17 cellular contexts compared by ENCODE assay signal in genomic region chr4:129561886-129562285, GRCh38.
DNase-seq lines count a peak whose midpoint lies in the region; ATAC-seq and TF ChIP-seq lines count a peak whose summit lies in the region.
"Had no signal": no experiment of that assay in that cellular context is flagged by ENCODE, and none has a peak within 500 bp of the region (broad histone marks: within the 10 kb centered on the region; RNA-seq: fewer than 3 reads in every experiment).

No MANE protein-coding gene starts in this region.

- ATAC-seq in RWPE2 (ENCODE audit: low read depth), result peak; percentile 71
- ATAC-seq in mucosa of descending colon, result no peak

- TF ChIP-seq CTCF in RWPE2 (IDR thresholded peaks at IDR 0.05; ENCODE audit: poor library complexity, severe bottlenecking) (no peak), choroid plexus epithelial cell (conservative IDR thresholded peaks at IDR 0.05; ENCODE audit: low read depth, low read length) (no peak), mucosa of descending colon (IDR thresholded peaks at IDR 0.05) (no peak)

- H3K27ac ChIP-seq in RWPE2 (ENCODE audit: poor library complexity, severe bottlenecking), result no peak overlapping the region
- H3K27ac ChIP-seq: SJCRH30 had no signal

- no peaks in the 10 kb centered on the region for H3K9me3 ChIP-seq in RWPE2 (ENCODE audit: severe bottlenecking)
- H3K9me3 ChIP-seq in mucosa of descending colon, result no peaks in the 10 kb centered on the region
- H3K9me3 ChIP-seq: SJCRH30 had no signal

- peak; percentile 84 for DNase-seq in ELR (ENCODE audit: low read depth)
- DNase-seq in RWPE2 (ENCODE audit: low spot score), result no peak
- DNase-seq in choroid plexus epithelial cell (ENCODE audit: low read depth), result peak; percentile 13
- peak; percentile 9 for DNase-seq in iris pigment epithelial cell (ENCODE audit: low read depth)
- no peak for DNase-seq in central memory CD4-positive, alpha-beta T cell
- no peak for DNase-seq in SK-N-DZ (ENCODE audit: low spot score)
- DNase-seq in mucosa of descending colon, result no peak
- DNase-seq in stimulated activated CD4-positive, alpha-beta T cell treated with anti-CD3 and anti-CD28 coated beads, Interleukin-2, amount 100 ng/mL, for 24 hours, result no peak
- DNase-seq: CD4-positive, alpha-beta T cell; DMS79; GOT3; HFFc6; KG1; NCI-H1436; NCI-H2081; NCI-H510A treated with DMSO at 0.1 percent for 48 hours; SJCRH30 had no signal

- H3K4me1 ChIP-seq in RWPE2 (ENCODE audit: insufficient read depth, poor library complexity, severe bottlenecking) (peaks cover 3% of the 10 kb centered on the region), mucosa of descending colon (ENCODE audit: low read depth) (no peaks in the 10 kb centered on the region)
- H3K4me1 ChIP-seq: SJCRH30 had no signal

- H3K36me3 ChIP-seq in RWPE2 (ENCODE audit: low read depth) (no peaks in the 10 kb centered on the region), mucosa of descending colon (ENCODE audit: low read depth) (no peaks in the 10 kb centered on the region)
- H3K36me3 ChIP-seq: SJCRH30 had no signal

- H3K27me3 ChIP-seq in RWPE2 (ENCODE audit: insufficient read depth, poor library complexity, severe bottlenecking), result no peaks in the 10 kb centered on the region
- H3K27me3 ChIP-seq: SJCRH30 had no signal

- H3K4me3 ChIP-seq in RWPE2 (ENCODE audit: severe bottlenecking), result no peak overlapping the region
- H3K4me3 ChIP-seq in choroid plexus epithelial cell (ENCODE audit: low read depth, low read length), result no peak overlapping the region
- H3K4me3 ChIP-seq in mucosa of descending colon, result no peak overlapping the region
- H3K4me3 ChIP-seq: SJCRH30 had no signal

- intact Hi-C loops in mucosa of descending colon (cut with DNase I, micrococcal nuclease), result no loop called here

Comparison
In these comparisons a context has a peak if more than half of its experiments do, and no peak if none do; other contexts are left out.
1. DNase-seq: peak in ELR (single experiment), choroid plexus epithelial cell (single experiment) and iris pigment epithelial cell (single experiment); none in RWPE2 (single experiment), central memory CD4-positive, alpha-beta T cell (single experiment), SK-N-DZ (single experiment), mucosa of descending colon (0 of 3) and stimulated activated CD4-positive, alpha-beta T cell treated with anti-CD3 and anti-CD28 coated beads, Interleukin-2, amount 100 ng/mL, for 24 hours (0 of 2).